Comparison of ENCODE assay signal across 8 cellular contexts in genomic region chr17:80035937-80036714, GRCh38. TPM values are rescaled to one million over a fixed set of nuclear protein-coding genes. Genes with fewer than 3 reads are reported as not detected.
DNase-seq lines count a peak whose midpoint lies in the region; ATAC-seq and TF ChIP-seq lines count a peak whose summit lies in the region.

Gene CCDC40 (plus strand): TSS chr17:80036642. CDS start chr17:80036663, 21 bp downstream.

- no peaks in the 10 kb centered on the region for H3K9me2 ChIP-seq in Loucy (replicated peaks; ENCODE audit: low read depth, low read length)

- H3K27ac ChIP-seq in ACC112 (ENCODE audit: low read depth, low read length) = peak within 1 kb of the TSS; percentile 71

- H3K27ac Mint-ChIP-seq in activated naive CD4-positive, alpha-beta T cell treated with anti-CD3 and anti-CD28 coated beads, Interleukin-2, amount 10 ng/mL, durations not matched to agents 7 days and 5 days = no peak within 1 kb of the TSS

- peak within 1 kb of the TSS; percentile 63 for H2AFZ ChIP-seq in ACC112 (ENCODE audit: low read length, unreplicated experiment)
- H2AFZ ChIP-seq in Loucy (ENCODE audit: low read length) = peak within 1 kb of the TSS; percentile 99

- DNase-seq in SK-MEL-5 (ENCODE audit: low read depth, low spot score) = peak; percentile 91
- peak; percentile 85 for DNase-seq in activated naive CD4-positive, alpha-beta T cell treated with anti-CD3 and anti-CD28 coated beads, Interleukin-2, amount 10 ng/mL, durations not matched to agents 7 days and 5 days
- peak; percentile 73 for DNase-seq in globus pallidus (ENCODE audit: low spot score)
- DNase-seq in nucleus accumbens (lab: John Stamatoyannopoulos, UW) = peak in 52 of 56 donors; percentile 14 to 84 (median 60)
- peak; percentile 76 for DNase-seq in superior temporal gyrus (ENCODE audit: extremely low spot score)

- H3K4me1 Mint-ChIP-seq in activated naive CD4-positive, alpha-beta T cell treated with anti-CD3 and anti-CD28 coated beads, Interleukin-2, amount 10 ng/mL, durations not matched to agents 7 days and 5 days = peaks cover 13% of the 10 kb centered on the region

- CTCF ChIA-PET in activated naive CD4-positive, alpha-beta T cell treated with anti-CD3 and anti-CD28 coated beads, Interleukin-2, amount 10 ng/mL, durations not matched to agents 7 days and 5 days (lab: Charles Lee) = no interaction called here

- no peaks in the 10 kb centered on the region; the same call in 1 of the 2 replicates for H3F3A ChIP-seq in Loucy (ENCODE audit: low read depth)

- peak within 1 kb of the TSS; percentile 79 for H3K4me3 Mint-ChIP-seq in activated naive CD4-positive, alpha-beta T cell treated with anti-CD3 and anti-CD28 coated beads, Interleukin-2, amount 10 ng/mL, durations not matched to agents 7 days and 5 days

- ATAC-seq in GM19025 (IDR thresholded peaks at IDR 0.05; ENCODE audit: low read depth, unreplicated experiment) = peak; percentile 62

- H3K36me3 Mint-ChIP-seq in activated naive CD4-positive, alpha-beta T cell treated with anti-CD3 and anti-CD28 coated beads, Interleukin-2, amount 10 ng/mL, durations not matched to agents 7 days and 5 days = no peaks in the 10 kb centered on the region

- peaks cover 18% of the 10 kb centered on the region for H3K4me1 ChIP-seq in ACC112 (ENCODE audit: control insufficient read depth, insufficient read depth, low read length, unreplicated experiment)
- H3K4me1 ChIP-seq in Loucy (ENCODE audit: insufficient read depth, low read length, poor library complexity, severe bottlenecking) = peaks cover 19% of the 10 kb centered on the region

- peak within 1 kb of the TSS; percentile 90 for H3K4me2 ChIP-seq in Loucy (ENCODE audit: low read depth, low read length, poor library complexity, severe bottlenecking)

- H3K79me2 ChIP-seq in ACC112 (ENCODE audit: control insufficient read depth, insufficient read depth, low read length, unreplicated experiment) = peaks cover 44% of the 10 kb centered on the region
- peaks cover 12% of the 10 kb centered on the region; the same call in 1 of the 2 replicates for H3K79me2 ChIP-seq in Loucy (ENCODE audit: insufficient read depth, low read length)

- H3K9me3 ChIP-seq in Loucy (ENCODE audit: insufficient read depth, low read depth, low read length) = no peaks in the 10 kb centered on the region

- peak; percentile 24 for TF ChIP-seq CTCF in Loucy (conservative IDR thresholded peaks at IDR 0.05; ENCODE audit: low read length)

- H3K36me3 ChIP-seq in ACC112 (ENCODE audit: insufficient read depth, low read length) (0 out of 2 replicates have a peak, but pooled peaks cover 3% of the 10 kb centered on the region), Loucy (ENCODE audit: insufficient read depth, low read length) (no peaks in the 10 kb centered on the region)

- H3K27me3 Mint-ChIP-seq in activated naive CD4-positive, alpha-beta T cell treated with anti-CD3 and anti-CD28 coated beads, Interleukin-2, amount 10 ng/mL, durations not matched to agents 7 days and 5 days = peaks cover 71% of the 10 kb centered on the region

- no peaks in the 10 kb centered on the region for H4K20me1 ChIP-seq in Loucy (ENCODE audit: insufficient read depth, low read length, poor library complexity, severe bottlenecking)

- no peaks in the 10 kb centered on the region for H3K9me3 Mint-ChIP-seq in activated naive CD4-positive, alpha-beta T cell treated with anti-CD3 and anti-CD28 coated beads, Interleukin-2, amount 10 ng/mL, durations not matched to agents 7 days and 5 days

- in situ Hi-C loops in SK-MEL-5 (cut with HindIII; ENCODE audit: low pct_unique_long_range_greater_than_20kb, low sequenced_read_pairs) = no loop called here

- H3K4me3 ChIP-seq in ACC112 (ENCODE audit: low read depth, low read length) (peak within 1 kb of the TSS; percentile 94), Loucy (ENCODE audit: low read length, poor library complexity, severe bottlenecking) (peak within 1 kb of the TSS; percentile 86)

- H3K27me3 ChIP-seq in ACC112 (ENCODE audit: insufficient read depth, low read length) (no peaks in the 10 kb centered on the region), Loucy (ENCODE audit: insufficient read depth, low read length, poor library complexity, severe bottlenecking) (no peaks in the 10 kb centered on the region)

- peak within 1 kb of the TSS; percentile 71 for H3K9ac ChIP-seq in Loucy (ENCODE audit: low read depth, low read length, poor library complexity, severe bottlenecking)

RNA-seq across cellular contexts. Expression of gene CCDC40, which starts in this region (rescaled TPM):
- 9.0 and 12.9 TPM in 2 replicates for total RNA-seq in SK-MEL-5 (2014; rRNA removed; shearing (Covaris generic))
- 9.8 and 17.5 TPM in 2 replicates for polyA plus RNA-seq in SK-MEL-5 (2015; cell fraction: cytosol; rRNA removed)
- polyA plus RNA-seq in SK-MEL-5 (2015; cell fraction: nucleus; rRNA removed) = 69.5 and 75.4 TPM in 2 replicates

Comparison
In these comparisons a context has a peak if more than half of its experiments do, and no peak if none do; other contexts are left out.
1. Peak in every context shown above with its lines: DNase-seq, ATAC-seq, H3K4me3 ChIP-seq and H3K27ac ChIP-seq.